ENCODE assay signal across 1 cellular context in genomic region chr2:216807861-216808272, GRCh38.
TF ChIP-seq lines count a peak whose summit lies in the region.

No MANE protein-coding gene starts in this region.

TF ChIP-seq in H1, 55 proteins besides CTCF, POLR2A, EP300 and RAD21 (continued from another document):
- TF ChIP-seq BRCA1 (IDR thresholded peaks at IDR 0.05; ENCODE audit: low read depth, low read length) (no peak), POU5F1 (IDR thresholded peaks at IDR 0.05; ENCODE audit: low read depth, low read length) (no peak), CHD1 (IDR thresholded peaks at IDR 0.05; ENCODE audit: low read depth, low read length) (no peak), KDM1A (IDR thresholded peaks at IDR 0.05; ENCODE audit: borderline replicate concordance, low read length) (no peak), JUND (IDR thresholded peaks at IDR 0.05; ENCODE audit: low read length) (no peak), HDAC2 (IDR thresholded peaks at IDR 0.05; ENCODE audit: borderline replicate concordance in 1 of 2, low read depth in 2 of 2, low read length in 2 of 2) (no peak), CBX8 (IDR thresholded peaks at IDR 0.05; ENCODE audit: borderline replicate concordance, low read depth, low read length) (no peak), POLR2AphosphoS5 (IDR thresholded peaks at IDR 0.05; ENCODE audit: low read depth, low read length) (no peak), SUZ12 (IDR thresholded peaks at IDR 0.05; ENCODE audit: low read length) (no peak), MAFK (IDR thresholded peaks at IDR 0.05; ENCODE audit: low read depth, low read length) (no peak), KDM4A (IDR thresholded peaks at IDR 0.05; ENCODE audit: low read depth, low read length, severe bottlenecking) (no peak), HDAC6 (IDR thresholded peaks at IDR 0.05; ENCODE audit: low read depth, low read length) (no peak), FOSL1 (IDR thresholded peaks at IDR 0.05; ENCODE audit: insufficient read depth, low read depth, low read length) (no peak), NANOG (IDR thresholded peaks at IDR 0.05; ENCODE audit: insufficient read depth, low read depth, low read length, poor library complexity, severe bottlenecking) (no peak)
